In genomic region chr4:41120297-41121217, GRCh38 we compare ENCODE assay signal across 9 cellular contexts.
A peak's percentile ranks its signal among the peaks of the same experiment; 100 is the strongest.
DNase-seq lines count a peak whose midpoint lies in the region; ATAC-seq, FAIRE-seq and TF ChIP-seq lines count a peak whose summit lies in the region.
"Had no signal": no experiment of that assay in that cellular context is flagged by ENCODE, and none has a peak within 500 bp of the region (broad histone marks: within the 10 kb centered on the region; RNA-seq: fewer than 3 reads in every experiment).

No MANE protein-coding gene starts in this region.

- no peak overlapping the region for H2AFZ ChIP-seq in SK-N-SH (ENCODE audit: low read depth)

- H3K9me2 ChIP-seq in SK-N-SH: no peaks in the 10 kb centered on the region

- no peaks in the 10 kb centered on the region for H3K9me3 Mint-ChIP-seq in activated CD4-positive, alpha-beta memory T cell treated with anti-CD3 and anti-CD28 coated beads, Interleukin-2, amount 10 ng/mL, durations not matched to agents 7 days and 5 days
- H3K9me3 Mint-ChIP-seq: activated T-cell treated with anti-CD3 and anti-CD28 coated beads, Interleukin-2, amount 50 U/mL, for 4 hours had no signal

- H3K79me2 ChIP-seq in SK-N-SH (ENCODE audit: insufficient read depth): peaks cover 94% of the 10 kb centered on the region

- H3K27me3 ChIP-seq in SK-N-SH (ENCODE audit: insufficient read depth) (no peaks in the 10 kb centered on the region), muscle layer of colon (ENCODE audit: control insufficient read depth in 1 of 2, insufficient read depth in 2 of 2, low read length in 2 of 2) (no peaks in the 10 kb centered on the region), uterus (no peaks in the 10 kb centered on the region)

- H3F3A ChIP-seq in SK-N-SH (replicated peaks; ENCODE audit: insufficient read depth): peaks cover 13% of the 10 kb centered on the region

- H3K4me1 ChIP-seq in SK-N-SH (ENCODE audit: control insufficient read depth in 1 of 2, insufficient read depth in 2 of 2, low read depth in 1 of 2, low read length in 1 of 2) (no peaks in the 10 kb centered on the region; a peak in 1 of 4 replicates), muscle layer of colon (ENCODE audit: insufficient read depth, low read length) (peaks cover 32% of the 10 kb centered on the region), uterus (no peaks in the 10 kb centered on the region)

- H3K27ac Mint-ChIP-seq in activated CD4-positive, alpha-beta memory T cell treated with anti-CD3 and anti-CD28 coated beads, Interleukin-2, amount 10 ng/mL, durations not matched to agents 7 days and 5 days: no peak overlapping the region

- no peak overlapping the region for H3K27ac ChIP-seq in SK-N-SH (ENCODE audit: low read depth in 2 of 2, low read length in 1 of 2)
- peak overlapping the region; percentile 61 for H3K27ac ChIP-seq in muscle layer of colon (ENCODE audit: low read depth, low read length)
- H3K27ac ChIP-seq in uterus: peak overlapping the region; percentile 65 to 79

- ATAC-seq in SK-N-SH treated with all-trans-retinoic acid at 6 μM for 48 hours: no peak
- ATAC-seq: activated T-cell treated with anti-CD3 and anti-CD28 coated beads, Interleukin-2, amount 50 U/mL, for 4 hours had no signal

- TF ChIP-seq EP300 in SK-N-SH (IDR thresholded peaks at IDR 0.05; ENCODE audit: borderline replicate concordance in 1 of 2, low read depth in 1 of 2, low read length in 1 of 2): no peak

- 92% methylated on average over 12 of the region's 12 CpGs for WGBS in SK-N-SH (ENCODE audit: low lambda C conversion rate)

- H3K27me3 Mint-ChIP-seq in activated CD4-positive, alpha-beta memory T cell treated with anti-CD3 and anti-CD28 coated beads, Interleukin-2, amount 10 ng/mL, durations not matched to agents 7 days and 5 days: no peaks in the 10 kb centered on the region

- H3K36me3 Mint-ChIP-seq in activated CD4-positive, alpha-beta memory T cell treated with anti-CD3 and anti-CD28 coated beads, Interleukin-2, amount 10 ng/mL, durations not matched to agents 7 days and 5 days (ENCODE audit: low read depth): no peaks in the 10 kb centered on the region

- H3K4me3 Mint-ChIP-seq in activated CD4-positive, alpha-beta memory T cell treated with anti-CD3 and anti-CD28 coated beads, Interleukin-2, amount 10 ng/mL, durations not matched to agents 7 days and 5 days: no peak overlapping the region
- H3K4me3 Mint-ChIP-seq: activated T-cell treated with anti-CD3 and anti-CD28 coated beads, Interleukin-2, amount 50 U/mL, for 4 hours had no signal

- intact Hi-C loops in uterus (cut with DNase I; ENCODE audit: low total_unique reads): no loop called here

- H3K4me3 ChIP-seq in SK-N-SH (ENCODE audit: low read depth in 2 of 2, low read length in 1 of 2): no peak overlapping the region
- H3K4me3 ChIP-seq in muscle layer of colon (ENCODE audit: low read depth in 1 of 2, low read length in 2 of 2): peak overlapping the region in 1 of 2 donors; percentile 24
- H3K4me3 ChIP-seq in uterus: peak overlapping the region in 1 of 2 donors; percentile 7

- FAIRE-seq in HTR-8/SVneo (lab: Jason Lieb, UNC): no peak

- DNase-seq in SK-N-SH (no peak), fibroblast of gingiva (ENCODE audit: low read depth) (peak; percentile 89), uterus (peak; percentile 79 to 80), NCI-H774 (lab: John Stamatoyannopoulos, UW) (no peak), HTR-8/SVneo (ENCODE audit: insufficient read length, low spot score) (no peak)
- DNase-seq in activated CD4-positive, alpha-beta memory T cell treated with anti-CD3 and anti-CD28 coated beads, Interleukin-2, amount 10 ng/mL, durations not matched to agents 7 days and 5 days: no peak
- DNase-seq: activated T-cell treated with anti-CD3 and anti-CD28 coated beads, Interleukin-2, amount 50 U/mL, for 4 hours had no signal

- H3K36me3 ChIP-seq in SK-N-SH (replicated peaks in 1 of 2; ENCODE audit: control insufficient read depth in 1 of 2, insufficient read depth in 2 of 2, low read length in 1 of 2) (peaks cover 0 to 29% of the 10 kb centered on the region in 2 experiments), muscle layer of colon (ENCODE audit: insufficient read depth, low read length) (no peaks in the 10 kb centered on the region), uterus (no peaks in the 10 kb centered on the region)

- TF ChIP-seq POLR2A in uterus (IDR thresholded peaks at IDR 0.05): no peak

- H3K4me1 Mint-ChIP-seq in activated CD4-positive, alpha-beta memory T cell treated with anti-CD3 and anti-CD28 coated beads, Interleukin-2, amount 10 ng/mL, durations not matched to agents 7 days and 5 days: no peaks in the 10 kb centered on the region

- H3K4me2 ChIP-seq in SK-N-SH: no peak overlapping the region

- TF ChIP-seq CTCF in SK-N-SH (IDR thresholded peaks at IDR 0.05) (no peak), uterus (IDR thresholded peaks at IDR 0.05) (no peak)

- CTCF ChIA-PET in SK-N-SH (lab: Yijun Ruan, JAX): interaction anchor here (1.3 kb wide), 1 partner anchor 15 kb away, joined by 4 read pairs; no protein-coding TSS in a partner anchor
- CTCF ChIA-PET in activated CD4-positive, alpha-beta memory T cell treated with anti-CD3 and anti-CD28 coated beads, Interleukin-2, amount 10 ng/mL, durations not matched to agents 7 days and 5 days (lab: Charles Lee): no interaction called here

- H4K20me1 ChIP-seq in SK-N-SH (ENCODE audit: insufficient read depth): peaks cover 2% of the 10 kb centered on the region; the same call in 1 of the 2 replicates

- TF ChIP-seq RAD21 in SK-N-SH (IDR thresholded peaks at IDR 0.05; ENCODE audit: low read length): no peak

- H3K9ac ChIP-seq in SK-N-SH (no peak overlapping the region), muscle layer of colon (ENCODE audit: low read length) (peak overlapping the region; percentile 12)

- H3K9me3 ChIP-seq in SK-N-SH: no peaks in the 10 kb centered on the region
- no peaks in the 10 kb centered on the region for H3K9me3 ChIP-seq in muscle layer of colon (ENCODE audit: low read length)
- no peaks in the 10 kb centered on the region for H3K9me3 ChIP-seq in uterus

- POLR2A ChIA-PET in SK-N-SH (lab: Yijun Ruan, JAX): no interaction called here
- POLR2A ChIA-PET in activated CD4-positive, alpha-beta memory T cell treated with anti-CD3 and anti-CD28 coated beads, Interleukin-2, amount 10 ng/mL, durations not matched to agents 7 days and 5 days (lab: Charles Lee): no interaction called here

TF ChIP-seq in SK-N-SH treated with all-trans-retinoic acid at 6 μM for 48 hours, 23 proteins besides CTCF, POLR2A, EP300 and RAD21:
- TF ChIP-seq, protein P1, sequence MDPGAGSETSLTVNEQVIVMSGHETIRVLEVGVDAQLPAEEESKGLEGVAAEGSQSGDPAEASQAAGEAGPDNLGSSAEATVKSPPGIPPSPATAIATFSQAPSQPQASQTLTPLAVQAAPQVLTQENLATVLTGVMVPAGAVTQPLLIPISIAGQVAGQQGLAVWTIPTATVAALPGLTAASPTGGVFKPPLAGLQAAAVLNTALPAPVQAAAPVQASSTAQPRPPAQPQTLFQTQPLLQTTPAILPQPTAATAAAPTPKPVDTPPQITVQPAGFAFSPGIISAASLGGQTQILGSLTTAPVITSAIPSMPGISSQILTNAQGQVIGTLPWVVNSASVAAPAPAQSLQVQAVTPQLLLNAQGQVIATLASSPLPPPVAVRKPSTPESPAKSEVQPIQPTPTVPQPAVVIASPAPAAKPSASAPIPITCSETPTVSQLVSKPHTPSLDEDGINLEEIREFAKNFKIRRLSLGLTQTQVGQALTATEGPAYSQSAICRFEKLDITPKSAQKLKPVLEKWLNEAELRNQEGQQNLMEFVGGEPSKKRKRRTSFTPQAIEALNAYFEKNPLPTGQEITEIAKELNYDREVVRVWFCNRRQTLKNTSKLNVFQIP (CRISPR knock-in tag; IDR thresholded peaks at IDR 0.05; ENCODE audit: borderline replicate concordance, low read depth): no peak
- peak; percentile 40 for TF ChIP-seq ISL1 (CRISPR knock-in tag; IDR thresholded peaks at IDR 0.05)

TF ChIP-seq in SK-N-SH, 30 proteins besides CTCF, POLR2A, EP300 and RAD21:
- TF ChIP-seq JUND (IDR thresholded peaks at IDR 0.05): no peak

Comparison
In these comparisons a context has a peak if more than half of its experiments do, and no peak if none do; other contexts are left out.
1. DNase-seq: peak in fibroblast of gingiva (single experiment) and uterus (2 of 2); none in SK-N-SH (single experiment), activated CD4-positive, alpha-beta memory T cell treated with anti-CD3 and anti-CD28 coated beads, Interleukin-2, amount 10 ng/mL, durations not matched to agents 7 days and 5 days (single experiment), NCI-H774 (single experiment) and HTR-8/SVneo (single experiment).
2. H3K27ac ChIP-seq: peak in muscle layer of colon (single experiment) and uterus (2 of 2); none in SK-N-SH (0 of 2).